In genomic region chr6:30497261-30497599, GRCh38 we compare ENCODE assay signal across 1 cellular context.
TF ChIP-seq lines count a peak whose summit lies in the region.

No MANE protein-coding gene starts in this region.

TF ChIP-seq in HEK293, 187 proteins besides CTCF, POLR2A, EP300 and RAD21:
- TF ChIP-seq ZNF366 (tag by site-specific recombination; conservative IDR thresholded peaks at IDR 0.05) = peak; percentile 93
- TF ChIP-seq PRDM1 (tag by site-specific recombination; IDR thresholded peaks at IDR 0.05) = peak; percentile 33
